ENCODE assay signal across 8 cellular contexts in the genomic region with DNA sequence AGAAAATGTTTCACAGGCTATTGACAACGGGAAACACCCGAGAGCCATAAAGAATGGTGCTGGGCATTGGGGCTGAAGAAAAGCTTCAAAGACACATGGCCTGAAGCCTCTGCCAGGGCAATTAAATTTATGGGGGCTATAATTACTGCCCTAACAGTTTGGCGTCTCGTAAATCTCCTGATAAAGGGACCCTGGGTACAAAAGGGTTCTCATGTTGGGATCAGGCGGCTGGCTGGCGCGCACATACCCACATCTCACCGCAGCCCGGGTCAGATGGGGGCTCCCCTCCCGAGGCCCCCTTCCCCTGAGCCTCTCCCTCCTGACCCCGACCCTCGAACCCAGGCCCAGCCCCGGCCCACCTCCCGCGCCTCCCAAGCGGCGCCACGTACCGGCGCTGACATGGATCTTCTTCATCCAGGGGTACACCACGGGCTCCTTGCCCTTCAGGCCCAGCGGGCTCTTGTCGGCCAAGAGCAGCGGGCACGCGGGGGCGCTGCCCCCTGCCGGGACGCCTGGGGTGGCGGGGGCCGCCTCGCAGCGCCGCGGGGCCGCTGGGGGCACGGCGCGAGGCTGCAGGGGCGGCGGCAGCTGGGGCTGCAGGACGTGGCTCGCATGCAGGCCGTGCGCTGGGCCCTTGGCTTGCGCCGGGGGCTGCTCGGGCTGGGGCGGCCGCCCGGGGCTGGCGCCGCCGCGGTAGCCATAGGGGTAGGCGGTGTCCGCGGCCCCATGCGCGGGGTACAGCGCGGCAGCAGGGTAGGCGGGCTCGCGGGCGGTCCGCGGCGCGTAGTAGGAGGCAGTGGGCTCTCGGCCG. TPM values are rescaled to one million over a fixed set of nuclear protein-coding genes. Genes with fewer than 3 reads are reported as not detected.
A peak's percentile ranks its signal among the peaks of the same experiment; 100 is the strongest.
DNase-seq lines count a peak whose midpoint lies in the region; ATAC-seq and TF ChIP-seq lines count a peak whose summit lies in the region.

No MANE protein-coding gene starts in this region.

- no peaks in the 10 kb centered on the region for H3K27me3 ChIP-seq in kidney epithelial cell (ENCODE audit: control insufficient read depth, insufficient read depth, low read length)
- H3K27me3 ChIP-seq in thoracic aorta (replicated peaks; ENCODE audit: insufficient read depth), result no peaks in the 10 kb centered on the region
- peaks cover 88% of the 10 kb centered on the region for H3K27me3 ChIP-seq in SK-N-SH (ENCODE audit: insufficient read depth)

- H3K4me3 ChIP-seq in kidney epithelial cell (ENCODE audit: low read depth, low read length), result peak overlapping the region; percentile 52
- H3K4me3 ChIP-seq in thoracic aorta, result peak overlapping the region; percentile 77
- no peak overlapping the region; a peak in 1 of 4 replicates for H3K4me3 ChIP-seq in SK-N-SH (ENCODE audit: low read depth in 2 of 2, low read length in 1 of 2)

- intact Hi-C loops in activated B cell treated with CpG ODN at 0.5 μM for 24 hours (cut with micrococcal nuclease), result loop anchor here (1.0 to 2.0 kb wide), 3 partner anchors 21 to 266 kb away; a partner anchor contains a TSS

- no peak for TF ChIP-seq EP300 in SK-N-SH (IDR thresholded peaks at IDR 0.05; ENCODE audit: borderline replicate concordance in 1 of 2, low read depth in 1 of 2, low read length in 1 of 2)

- TF ChIP-seq CTCF in activated B cell treated with CpG ODN at 0.5 μM for 24 hours (IDR thresholded peaks at IDR 0.05) (no peak), kidney epithelial cell (IDR thresholded peaks at IDR 0.05; ENCODE audit: insufficient read depth, low read length, poor library complexity, severe bottlenecking) (peak; percentile 8), thoracic aorta (IDR thresholded peaks at IDR 0.05) (no peak), SK-N-SH (IDR thresholded peaks at IDR 0.05) (no peak)

- 18% methylated on average over 24 of the region's 72 CpGs for WGBS in SK-N-SH (ENCODE audit: low lambda C conversion rate)

- H3K9me2 ChIP-seq in SK-N-SH, result no peaks in the 10 kb centered on the region

- H3K9me3 Mint-ChIP-seq in activated B cell treated with CpG ODN at 0.5 μM for 24 hours, result no peaks in the 10 kb centered on the region

- H3K4me3 Mint-ChIP-seq in activated B cell treated with CpG ODN at 0.5 μM for 24 hours, result no peak overlapping the region

- POLR2A ChIA-PET in activated B cell treated with CpG ODN at 0.5 μM for 24 hours (lab: Charles Lee), result interaction anchor here (2.0 to 2.2 kb wide), 2 partner anchors 33 to 266 kb away, joined by 10 to 16 read pairs; a partner anchor contains a TSS
- POLR2A ChIA-PET in SK-N-SH (lab: Yijun Ruan, JAX), result no interaction called here

- no peak overlapping the region for H3K9ac ChIP-seq in SK-N-SH

- no peak for TF ChIP-seq RAD21 in SK-N-SH (IDR thresholded peaks at IDR 0.05; ENCODE audit: low read length)

- ATAC-seq in activated B cell treated with CpG ODN at 0.5 μM for 24 hours (ENCODE audit: low read depth) (peak; percentile 29), thoracic aorta (ENCODE audit: insufficient number of reproducible peaks, low FRiP score, low read depth) (peak; percentile 31), HG03439 (IDR thresholded peaks at IDR 0.05; ENCODE audit: unreplicated experiment) (no peak), HG02852 (IDR thresholded peaks at IDR 0.05; ENCODE audit: unreplicated experiment) (no peak)

- H3K4me1 Mint-ChIP-seq in activated B cell treated with CpG ODN at 0.5 μM for 24 hours, result peaks cover 2% of the 10 kb centered on the region

- H3K27ac Mint-ChIP-seq in activated B cell treated with CpG ODN at 0.5 μM for 24 hours, result no peak overlapping the region

- CTCF ChIA-PET in activated B cell treated with CpG ODN at 0.5 μM for 24 hours (lab: Charles Lee), result no interaction called here
- CTCF ChIA-PET in SK-N-SH (lab: Yijun Ruan, JAX), result interaction anchor here (1.0 to 5.8 kb wide), 3 partner anchors 14 to 16 kb away, joined by 3 to 36 read pairs (median 4); a partner anchor contains a TSS

- H3K27ac ChIP-seq in thoracic aorta, result peak overlapping the region; percentile 85 to 87
- no peak overlapping the region for H3K27ac ChIP-seq in SK-N-SH (ENCODE audit: low read depth in 2 of 2, low read length in 1 of 2)

- H3K27me3 Mint-ChIP-seq in activated B cell treated with CpG ODN at 0.5 μM for 24 hours, result peaks cover 44% of the 10 kb centered on the region

- H3K4me2 ChIP-seq in SK-N-SH, result no peak overlapping the region

- H3K4me1 ChIP-seq in thoracic aorta (ENCODE audit: control insufficient read depth in 1 of 2, low read depth in 2 of 2), result peaks cover 0 to 49% of the 10 kb centered on the region in 2 donors
- H3K4me1 ChIP-seq in SK-N-SH (ENCODE audit: control insufficient read depth in 1 of 2, insufficient read depth in 2 of 2, low read depth in 1 of 2, low read length in 1 of 2), result peaks cover 0 to 4% of the 10 kb centered on the region in 2 experiments; a peak in 1 of 4 replicates

- no peak overlapping the region for H2AFZ ChIP-seq in SK-N-SH (ENCODE audit: low read depth)

- no peaks in the 10 kb centered on the region for H4K20me1 ChIP-seq in SK-N-SH (ENCODE audit: insufficient read depth)

- H3K36me3 Mint-ChIP-seq in activated B cell treated with CpG ODN at 0.5 μM for 24 hours (ENCODE audit: low read depth), result no peaks in the 10 kb centered on the region

- peaks cover 1% of the 10 kb centered on the region for H3K36me3 ChIP-seq in kidney epithelial cell (ENCODE audit: control insufficient read depth, insufficient read depth, low read length)
- H3K36me3 ChIP-seq in thoracic aorta, result no peaks in the 10 kb centered on the region
- no peaks in the 10 kb centered on the region for H3K36me3 ChIP-seq in SK-N-SH (replicated peaks in 1 of 2; ENCODE audit: control insufficient read depth in 1 of 2, insufficient read depth in 2 of 2, low read length in 1 of 2)

- H3K9me3 ChIP-seq in thoracic aorta (no peaks in the 10 kb centered on the region), SK-N-SH (no peaks in the 10 kb centered on the region)

- no peaks in the 10 kb centered on the region for H3K79me2 ChIP-seq in SK-N-SH (ENCODE audit: insufficient read depth)

- DNase-seq in DMS 273 (lab: John Stamatoyannopoulos, UW; ENCODE audit: unreplicated experiment), result peak; percentile 84
- no peak for DNase-seq in DMS 273 treated with DMSO at 0.1 percent for 48 hours (lab: John Stamatoyannopoulos, UW)
- DNase-seq in activated B cell treated with CpG ODN at 0.5 μM for 24 hours, result no peak
- DNase-seq in kidney epithelial cell (ENCODE audit: low read depth), result no peak
- no peak for DNase-seq in thoracic aorta (ENCODE audit: low spot score)
- DNase-seq in SK-N-SH, result no peak

- no peaks in the 10 kb centered on the region for H3F3A ChIP-seq in SK-N-SH (replicated peaks; ENCODE audit: insufficient read depth)

TF ChIP-seq in SK-N-SH, 30 proteins besides CTCF, POLR2A, EP300 and RAD21 (continues in another document):
- TF ChIP-seq SMC3 (IDR thresholded peaks at IDR 0.05; ENCODE audit: low read depth, low read length), result no peak
- TF ChIP-seq CHD2 (IDR thresholded peaks at IDR 0.05; ENCODE audit: low read length, partially characterized antibody), result no peak
- no peak for TF ChIP-seq ELF1 (IDR thresholded peaks at IDR 0.05)
- TF ChIP-seq, protein P1, sequence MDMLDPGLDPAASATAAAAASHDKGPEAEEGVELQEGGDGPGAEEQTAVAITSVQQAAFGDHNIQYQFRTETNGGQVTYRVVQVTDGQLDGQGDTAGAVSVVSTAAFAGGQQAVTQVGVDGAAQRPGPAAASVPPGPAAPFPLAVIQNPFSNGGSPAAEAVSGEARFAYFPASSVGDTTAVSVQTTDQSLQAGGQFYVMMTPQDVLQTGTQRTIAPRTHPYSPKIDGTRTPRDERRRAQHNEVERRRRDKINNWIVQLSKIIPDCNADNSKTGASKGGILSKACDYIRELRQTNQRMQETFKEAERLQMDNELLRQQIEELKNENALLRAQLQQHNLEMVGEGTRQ (IDR thresholded peaks at IDR 0.05; ENCODE audit: borderline replicate concordance, low read depth, low read length), result no peak
- TF ChIP-seq TCF12 (IDR thresholded peaks at IDR 0.05), result no peak

RNA-seq across cellular contexts. Expression of a gene that starts 0.6 kb away (rescaled TPM):
- total RNA-seq in activated B cell treated with CpG ODN at 0.5 μM for 24 hours (0.17 and 0.40 TPM in 2 replicates), kidney epithelial cell (4.5 and 7.4 TPM in 2 replicates), thoracic aorta (1 to 10 TPM; 3.7 to 6.1 TPM)
- polyA plus RNA-seq in SK-N-SH (2012; rRNA removed), result not detected in 2 replicates
- polyA plus RNA-seq in SK-N-SH (2012; cell fraction: cytosol; rRNA removed), result not detected in 2 replicates
- not detected in 2 replicates for polyA plus RNA-seq in SK-N-SH (2012; cell fraction: nucleus; rRNA removed)

RNA-seq across cellular contexts. Expression of a gene that starts 13.5 kb away (rescaled TPM):
- not detected in 2 replicates for total RNA-seq in activated B cell treated with CpG ODN at 0.5 μM for 24 hours
- total RNA-seq in kidney epithelial cell, result 18.8 and 19.1 TPM in 2 replicates
- 1 to 10 TPM in 1 of 2 donors, under 1 TPM in 1; 0.35 to 1.2 TPM for total RNA-seq in thoracic aorta
- not detected in 2 replicates for polyA plus RNA-seq in SK-N-SH (2012; rRNA removed)
- polyA plus RNA-seq in SK-N-SH (2012; cell fraction: cytosol; rRNA removed), result not detected in 2 replicates
- not detected in 2 replicates for polyA plus RNA-seq in SK-N-SH (2012; cell fraction: nucleus; rRNA removed)

RNA-seq across cellular contexts. Expression of a gene that starts 17.6 kb away (rescaled TPM):
- total RNA-seq in activated B cell treated with CpG ODN at 0.5 μM for 24 hours (not detected in 2 replicates), kidney epithelial cell (4.8 and 10.5 TPM in 2 replicates), thoracic aorta (not detected)
- not detected in 2 replicates for polyA plus RNA-seq in SK-N-SH (2012; rRNA removed)
- not detected in 2 replicates for polyA plus RNA-seq in SK-N-SH (2012; cell fraction: cytosol; rRNA removed)
- polyA plus RNA-seq in SK-N-SH (2012; cell fraction: nucleus; rRNA removed), result not detected in 2 replicates

RNA-seq across cellular contexts. Expression of a gene that starts 22.4 kb away (rescaled TPM):
- total RNA-seq in activated B cell treated with CpG ODN at 0.5 μM for 24 hours (not detected in 2 replicates), kidney epithelial cell (17.3 and 26.4 TPM in 2 replicates), thoracic aorta (10 to 100 TPM in 1 of 2 donors, 1 to 10 TPM in 1; 6.5 to 29.3 TPM)
- polyA plus RNA-seq in SK-N-SH (2012; rRNA removed), result 0.15 TPM in 1 of 2 replicates, not detected in the other
- not detected in 2 replicates for polyA plus RNA-seq in SK-N-SH (2012; cell fraction: cytosol; rRNA removed)
- not detected in 2 replicates for polyA plus RNA-seq in SK-N-SH (2012; cell fraction: nucleus; rRNA removed)

RNA-seq across cellular contexts. Expression of a gene that starts 26.5 kb away (rescaled TPM):
- not detected in 2 replicates for total RNA-seq in activated B cell treated with CpG ODN at 0.5 μM for 24 hours
- total RNA-seq in kidney epithelial cell, result 28.8 and 34.2 TPM in 2 replicates
- under 1 TPM; 0.28 to 0.54 TPM for total RNA-seq in thoracic aorta
- polyA plus RNA-seq in SK-N-SH (2012; rRNA removed), result not detected in 2 replicates
- polyA plus RNA-seq in SK-N-SH (2012; cell fraction: cytosol; rRNA removed), result not detected in 2 replicates
- not detected in 2 replicates for polyA plus RNA-seq in SK-N-SH (2012; cell fraction: nucleus; rRNA removed)

Comparison
In these comparisons a context has a peak if more than half of its experiments do, and no peak if none do; other contexts are left out.
1. ATAC-seq: peak in activated B cell treated with CpG ODN at 0.5 μM for 24 hours (single experiment) and thoracic aorta (single experiment); none in HG03439 (single experiment) and HG02852 (single experiment).
2. H3K4me3 ChIP-seq: peak in kidney epithelial cell (single experiment) and thoracic aorta (single experiment); none in SK-N-SH (0 of 2).
3. H3K27ac ChIP-seq: peak in thoracic aorta (2 of 2); none in SK-N-SH (0 of 2).